ENCODE assay signal across 18 cellular contexts in the genomic region with DNA sequence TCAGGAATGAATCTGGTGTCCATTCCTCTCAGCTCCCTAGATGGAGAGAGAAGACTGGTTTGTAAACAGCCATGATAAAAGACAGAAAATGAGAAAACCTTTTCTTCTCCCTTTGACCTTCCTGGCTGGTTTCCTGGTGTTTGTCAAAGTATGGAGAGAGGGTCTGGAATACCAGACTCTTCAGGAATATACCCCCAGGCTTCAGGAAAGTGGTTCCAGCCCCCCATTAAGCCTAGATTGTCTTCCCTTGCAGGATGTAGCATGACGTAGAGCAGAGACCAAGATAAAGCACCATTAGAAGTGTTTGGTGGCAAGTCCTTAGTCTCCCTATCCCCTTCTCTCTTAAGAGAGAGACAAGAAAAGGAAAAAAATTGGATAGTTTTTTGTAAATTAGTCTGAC. TPM values are rescaled to one million over a fixed set of nuclear protein-coding genes. Genes with fewer than 3 reads are reported as not detected.
DNase-seq lines count a peak whose midpoint lies in the region; ATAC-seq and TF ChIP-seq lines count a peak whose summit lies in the region.
"Had no signal": no experiment of that assay in that cellular context is flagged by ENCODE, and none has a peak within 500 bp of the region (broad histone marks: within the 10 kb centered on the region; RNA-seq: fewer than 3 reads in every experiment).

No MANE protein-coding gene starts in this region.

- WGBS in suprapubic skin = 86% methylated on average over 1 of the region's 1 CpG

- no peak for ATAC-seq in stimulated activated naive CD8-positive, alpha-beta T cell treated with anti-CD3 and anti-CD28 coated beads, Interleukin-15, amount 100 ng/mL, for 72 hours
- no peak for ATAC-seq in naive thymus-derived CD8-positive, alpha-beta T cell
- ATAC-seq in T-cell (replicated peaks in 1 of 4) = no peak
- ATAC-seq: Panc1, Right ventricle myocardium inferior had no signal

- no peak overlapping the region for H3K4me3 Mint-ChIP-seq in stimulated activated naive CD8-positive, alpha-beta T cell treated with anti-CD3 and anti-CD28 coated beads, Interleukin-15, Interleukin-2, amounts not matched to agents 100 ng/mL and 50 ng/mL, for 24 hours
- H3K4me3 Mint-ChIP-seq in stimulated activated naive CD8-positive, alpha-beta T cell treated with anti-CD3 and anti-CD28 coated beads, Interleukin-15, amount 100 ng/mL, for 72 hours = no peak overlapping the region
- H3K4me3 Mint-ChIP-seq in chondrocyte (ENCODE audit: unreplicated experiment) (no peak overlapping the region), T-cell (no peak overlapping the region)
- no peak overlapping the region for H3K4me3 Mint-ChIP-seq in naive thymus-derived CD8-positive, alpha-beta T cell

- peak overlapping the region; percentile 17 for H3K27ac Mint-ChIP-seq in stimulated activated naive CD8-positive, alpha-beta T cell treated with anti-CD3 and anti-CD28 coated beads, Interleukin-15, Interleukin-2, amounts not matched to agents 100 ng/mL and 50 ng/mL, for 24 hours
- peak overlapping the region in 1 of 2 donors; percentile 55 for H3K27ac Mint-ChIP-seq in stimulated activated naive CD8-positive, alpha-beta T cell treated with anti-CD3 and anti-CD28 coated beads, Interleukin-15, amount 100 ng/mL, for 72 hours
- H3K27ac Mint-ChIP-seq in chondrocyte (ENCODE audit: unreplicated experiment) (peak overlapping the region; percentile 41), T-cell (peak overlapping the region in 1 of 2 donors; percentile 65)
- H3K27ac Mint-ChIP-seq in naive thymus-derived CD8-positive, alpha-beta T cell = peak overlapping the region in 8 of 10 donors; percentile 23 to 80 (median 66)

- no peaks in the 10 kb centered on the region for H3K9me3 ChIP-seq in suprapubic skin

- no peaks in the 10 kb centered on the region for H3K36me3 ChIP-seq in suprapubic skin

- H3K4me1 Mint-ChIP-seq in stimulated activated naive CD8-positive, alpha-beta T cell treated with anti-CD3 and anti-CD28 coated beads, Interleukin-15, Interleukin-2, amounts not matched to agents 100 ng/mL and 50 ng/mL, for 24 hours (ENCODE audit: low read depth) = peaks cover 69% of the 10 kb centered on the region
- peaks cover 75% of the 10 kb centered on the region for H3K4me1 Mint-ChIP-seq in stimulated activated naive CD8-positive, alpha-beta T cell treated with anti-CD3 and anti-CD28 coated beads, Interleukin-15, amount 100 ng/mL, for 72 hours
- peaks cover 26% of the 10 kb centered on the region for H3K4me1 Mint-ChIP-seq in chondrocyte (ENCODE audit: low read depth)
- peaks cover 55 to 88% (median 83%) of the 10 kb centered on the region in 4 donors for H3K4me1 Mint-ChIP-seq in naive thymus-derived CD8-positive, alpha-beta T cell
- H3K4me1 Mint-ChIP-seq in T-cell = peaks cover 63 to 88% (median 85%) of the 10 kb centered on the region in 3 donors

- no peak overlapping the region for H3K27ac ChIP-seq in suprapubic skin

- H3K4me1 ChIP-seq in suprapubic skin = peaks cover 14% of the 10 kb centered on the region

- H3K27me3 ChIP-seq in suprapubic skin = no peaks in the 10 kb centered on the region

- no peaks in the 10 kb centered on the region for H3K27me3 Mint-ChIP-seq in stimulated activated naive CD8-positive, alpha-beta T cell treated with anti-CD3 and anti-CD28 coated beads, Interleukin-15, Interleukin-2, amounts not matched to agents 100 ng/mL and 50 ng/mL, for 24 hours
- no peaks in the 10 kb centered on the region for H3K27me3 Mint-ChIP-seq in stimulated activated naive CD8-positive, alpha-beta T cell treated with anti-CD3 and anti-CD28 coated beads, Interleukin-15, amount 100 ng/mL, for 72 hours
- H3K27me3 Mint-ChIP-seq in chondrocyte (ENCODE audit: low read depth) (no peaks in the 10 kb centered on the region), T-cell (no peaks in the 10 kb centered on the region)
- H3K27me3 Mint-ChIP-seq in naive thymus-derived CD8-positive, alpha-beta T cell = no peaks in the 10 kb centered on the region

- no peak for TF ChIP-seq CTCF in chondrocyte (IDR thresholded peaks at IDR 0.05)
- no peak for TF ChIP-seq CTCF in suprapubic skin (IDR thresholded peaks at IDR 0.05)

- no peak overlapping the region for H3K4me3 ChIP-seq in suprapubic skin

- no peak for TF ChIP-seq POLR2A in suprapubic skin (IDR thresholded peaks at IDR 0.05)

- TF ChIP-seq EP300 in suprapubic skin (IDR thresholded peaks at IDR 0.05) = no peak

- POLR2A ChIA-PET in naive thymus-derived CD8-positive, alpha-beta T cell (lab: Charles Lee) = no interaction called here
- POLR2A ChIA-PET in T-cell (lab: Charles Lee) = no interaction called here

- peaks cover 21% of the 10 kb centered on the region for H3K36me3 Mint-ChIP-seq in stimulated activated naive CD8-positive, alpha-beta T cell treated with anti-CD3 and anti-CD28 coated beads, Interleukin-15, Interleukin-2, amounts not matched to agents 100 ng/mL and 50 ng/mL, for 24 hours (ENCODE audit: low read depth)
- H3K36me3 Mint-ChIP-seq in chondrocyte (ENCODE audit: low read depth) (peaks cover 3% of the 10 kb centered on the region), T-cell (peaks cover 3% of the 10 kb centered on the region)
- H3K36me3 Mint-ChIP-seq in naive thymus-derived CD8-positive, alpha-beta T cell = peaks cover 0 to 27% (median 0%) of the 10 kb centered on the region in 3 donors

- no peak for DNase-seq in stimulated activated naive CD8-positive, alpha-beta T cell treated with anti-CD3 and anti-CD28 coated beads, Interleukin-15, amount 100 ng/mL, for 72 hours
- DNase-seq in chondrocyte (ENCODE audit: low spot score) (no peak), suprapubic skin (ENCODE audit: low spot score in 2 of 2) (no peak), T-cell (no peak)
- no peak for DNase-seq in naive thymus-derived CD8-positive, alpha-beta T cell
- DNase-seq in activated CD8-positive, alpha-beta memory T cell treated with anti-CD3 and anti-CD28 coated beads for 24 hours = no peak
- DNase-seq: COR-L47, DMS153, EL, HCEC 1CT, IMR-90, NCI-H1436, NCI-H2029 treated with DMSO at 0.1 percent for 48 hours, NCI-H510A, NCI-H82 had no signal

- CTCF ChIA-PET in T-cell (lab: Charles Lee) = interaction anchor here in 1 of 2 donors (0.7 kb wide), 1 partner anchor 9 kb away, joined by 5 read pairs; no protein-coding TSS in a partner anchor

- H3K9me3 Mint-ChIP-seq in stimulated activated naive CD8-positive, alpha-beta T cell treated with anti-CD3 and anti-CD28 coated beads, Interleukin-15, Interleukin-2, amounts not matched to agents 100 ng/mL and 50 ng/mL, for 24 hours = no peaks in the 10 kb centered on the region
- H3K9me3 Mint-ChIP-seq in stimulated activated naive CD8-positive, alpha-beta T cell treated with anti-CD3 and anti-CD28 coated beads, Interleukin-15, amount 100 ng/mL, for 72 hours = no peaks in the 10 kb centered on the region
- H3K9me3 Mint-ChIP-seq in chondrocyte (ENCODE audit: low read depth) (no peaks in the 10 kb centered on the region), T-cell (no peaks in the 10 kb centered on the region)
- no peaks in the 10 kb centered on the region for H3K9me3 Mint-ChIP-seq in naive thymus-derived CD8-positive, alpha-beta T cell

RNA-seq across cellular contexts. Expression of gene EIF2S2, which starts 51.1 kb away (rescaled TPM):
- total RNA-seq in chondrocyte = 49.4 to 152 TPM (median 148 TPM) in 3 replicates
- 10 to 100 TPM; 61.9 to 66.5 TPM for total RNA-seq in naive thymus-derived CD8-positive, alpha-beta T cell
- 10 to 100 TPM; 17.5 to 21.6 (median 20.2) TPM for polyA plus RNA-seq in naive thymus-derived CD8-positive, alpha-beta T cell
- 10 to 100 TPM; 23.7 to 38.8 (median 38.4) TPM for total RNA-seq in suprapubic skin
- total RNA-seq in T-cell = 10 to 100 TPM; 20.6 to 54.7 (median 48.9) TPM
